Comparison of ENCODE assay signal across 27 cellular contexts in the genomic region with DNA sequence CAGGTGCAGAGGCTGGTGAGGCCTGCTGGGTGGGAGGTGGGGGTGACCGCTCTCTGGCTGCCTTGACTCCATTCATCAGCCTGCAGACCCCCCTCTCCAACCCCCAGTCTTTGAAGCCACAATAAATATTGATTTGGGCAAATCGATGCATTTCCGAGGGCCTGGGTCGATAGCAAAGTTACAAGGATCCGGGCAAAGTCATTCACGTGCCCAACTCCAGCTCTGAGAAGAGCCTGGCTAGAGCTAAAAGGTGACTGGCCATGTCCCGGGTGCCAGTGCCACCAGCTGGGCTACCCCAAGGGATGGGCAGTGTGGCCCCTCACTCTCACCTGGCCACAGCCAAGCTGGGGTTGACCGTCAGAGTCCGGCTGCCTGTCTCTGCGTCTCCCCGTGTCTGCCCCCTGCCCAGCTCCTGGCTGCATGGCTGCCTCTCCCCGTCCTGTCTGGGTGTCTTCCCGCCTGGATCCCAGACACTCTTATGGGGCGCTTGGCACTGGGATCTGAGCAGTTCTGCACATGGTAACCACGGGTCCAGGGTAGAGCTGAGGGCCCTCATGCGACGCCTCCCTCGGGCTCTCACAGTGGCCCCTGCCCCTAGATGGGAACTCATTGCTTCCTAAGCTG. TPM values are rescaled to one million over a fixed set of nuclear protein-coding genes. Genes with fewer than 3 reads are reported as not detected.
"Had no signal": no experiment of that assay in that cellular context is flagged by ENCODE, and none has a peak within 500 bp of the region (broad histone marks: within the 10 kb centered on the region; RNA-seq: fewer than 3 reads in every experiment).

No MANE protein-coding gene starts in this region.

- ATAC-seq: effector memory CD8-positive, alpha-beta T cell; left colon; left ventricle myocardium superior; naive thymus-derived CD8-positive, alpha-beta T cell; pancreas; stimulated activated naive B cell treated with anti-CD40 and anti-IgM and Interleukin-4, amounts not matched to agents 10 μg/mL and 1 μg/mL and 100 μg/mL, for 72 hours; upper lobe of right lung had no signal

- H3K27me3 Mint-ChIP-seq: naive thymus-derived CD8-positive, alpha-beta T cell; stimulated activated naive CD8-positive, alpha-beta T cell treated with anti-CD3 and anti-CD28 coated beads, Interleukin-15, Interleukin-2, amounts not matched to agents 100 ng/mL and 50 ng/mL, for 24 hours had no signal

- H3K27ac ChIP-seq: esophagus squamous epithelium, lower lobe of right lung, neutrophil, pancreas, right atrium auricular region, skin epidermis, spleen, suprapubic skin, transverse colon, upper lobe of right lung, uterus had no signal

- H3K4me3 Mint-ChIP-seq: effector memory CD8-positive, alpha-beta T cell; immature natural killer cell; naive thymus-derived CD8-positive, alpha-beta T cell; nephron progenitor cell; stimulated activated naive B cell treated with anti-CD40 and anti-IgM and Interleukin-4, amounts not matched to agents 10 μg/mL and 1 μg/mL and 100 μg/mL, for 72 hours; stimulated activated naive CD8-positive, alpha-beta T cell treated with anti-CD3 and anti-CD28 coated beads, Interleukin-15, Interleukin-2, amounts not matched to agents 100 ng/mL and 50 ng/mL, for 24 hours had no signal

- H3K9me3 Mint-ChIP-seq: effector memory CD8-positive, alpha-beta T cell; immature natural killer cell; naive thymus-derived CD8-positive, alpha-beta T cell; nephron progenitor cell; stimulated activated naive B cell treated with anti-CD40 and anti-IgM and Interleukin-4, amounts not matched to agents 10 μg/mL and 1 μg/mL and 100 μg/mL, for 72 hours; stimulated activated naive CD8-positive, alpha-beta T cell treated with anti-CD3 and anti-CD28 coated beads, Interleukin-15, Interleukin-2, amounts not matched to agents 100 ng/mL and 50 ng/mL, for 24 hours had no signal

- H3K36me3 Mint-ChIP-seq: immature natural killer cell; naive thymus-derived CD8-positive, alpha-beta T cell; stimulated activated naive B cell treated with anti-CD40 and anti-IgM and Interleukin-4, amounts not matched to agents 10 μg/mL and 1 μg/mL and 100 μg/mL, for 72 hours had no signal

- DNase-seq: cortex of kidney; effector memory CD8-positive, alpha-beta T cell; erythroblast; esophagus squamous epithelium; foreskin melanocyte; glutamatergic neuron; hypothalamus; immature natural killer cell; islet precursor cell; kidney glomerular epithelial cell; left colon; left ventricle myocardium superior; lower lobe of right lung; naive thymus-derived CD8-positive, alpha-beta T cell; nephron progenitor cell; pancreas; spleen; stimulated activated CD4-positive, alpha-beta T cell treated with anti-CD3 and anti-CD28 coated beads, Interleukin-4, amount 100 ng/mL, for 4 hours; stimulated activated naive B cell treated with anti-CD40 and anti-IgM and Interleukin-4, amounts not matched to agents 10 μg/mL and 1 μg/mL and 100 μg/mL, for 72 hours; transverse colon; upper lobe of right lung; uterus had no signal

- H3K4me1 Mint-ChIP-seq: immature natural killer cell; stimulated activated naive B cell treated with anti-CD40 and anti-IgM and Interleukin-4, amounts not matched to agents 10 μg/mL and 1 μg/mL and 100 μg/mL, for 72 hours had no signal

- H3K27ac Mint-ChIP-seq: effector memory CD8-positive, alpha-beta T cell; immature natural killer cell; nephron progenitor cell; stimulated activated naive B cell treated with anti-CD40 and anti-IgM and Interleukin-4, amounts not matched to agents 10 μg/mL and 1 μg/mL and 100 μg/mL, for 72 hours; stimulated activated naive CD8-positive, alpha-beta T cell treated with anti-CD3 and anti-CD28 coated beads, Interleukin-15, Interleukin-2, amounts not matched to agents 100 ng/mL and 50 ng/mL, for 24 hours had no signal

- H3K4me3 ChIP-seq: esophagus squamous epithelium, lower lobe of right lung, pancreas, right atrium auricular region, skin epidermis, spleen, suprapubic skin, transverse colon, upper lobe of right lung, uterus had no signal

- H3K27me3 ChIP-seq: neutrophil, pancreas, right atrium auricular region, spleen, transverse colon, upper lobe of right lung, uterus had no signal

- H3K36me3 ChIP-seq: esophagus squamous epithelium, lower lobe of right lung, neutrophil, pancreas, right atrium auricular region, spleen, suprapubic skin, transverse colon, upper lobe of right lung, uterus had no signal

- H3K9me3 ChIP-seq: esophagus squamous epithelium, lower lobe of right lung, neutrophil, pancreas, right atrium auricular region, spleen, suprapubic skin, transverse colon, upper lobe of right lung, uterus had no signal

- H3K4me1 ChIP-seq: esophagus squamous epithelium, pancreas, right atrium auricular region, suprapubic skin, transverse colon, upper lobe of right lung, uterus had no signal

RNA-seq across cellular contexts. Expression of gene CCDC188, which starts 46.7 kb away (rescaled TPM):
- total RNA-seq: naive thymus-derived CD8-positive, alpha-beta T cell had no signal
- polyA plus RNA-seq: naive thymus-derived CD8-positive, alpha-beta T cell had no signal
